Comparison of ENCODE assay signal across 17 cellular contexts in genomic region chr6:45956663-45957062, GRCh38.
"Had no signal": no experiment of that assay in that cellular context is flagged by ENCODE, and none has a peak within 500 bp of the region (broad histone marks: within the 10 kb centered on the region; RNA-seq: fewer than 3 reads in every experiment).

No MANE protein-coding gene starts in this region.

- ATAC-seq: effector memory CD8-positive, alpha-beta T cell; lower lobe of right lung; natural killer cell treated with Interleukin-12 subunit alpha and Interleukin-12 subunit beta and Interleukin-15 and Interleukin-18, amount 100 ng/mL, for 72 hours; stimulated activated naive B cell treated with anti-CD40 and anti-IgM and Interleukin-4, amounts not matched to agents 10 μg/mL and 1 μg/mL and 100 μg/mL, for 72 hours; stimulated activated naive CD8-positive, alpha-beta T cell treated with anti-CD3 and anti-CD28 coated beads, Interleukin-15, amount 100 ng/mL, for 72 hours; upper lobe of right lung had no signal

- H3K36me3 Mint-ChIP-seq: mesothelial cell of epicardium; natural killer cell treated with Interleukin-12 subunit alpha and Interleukin-12 subunit beta and Interleukin-15 and Interleukin-18, amount 100 ng/mL, for 72 hours; stimulated activated naive B cell treated with anti-CD40 and anti-IgM and Interleukin-4, amounts not matched to agents 10 μg/mL and 1 μg/mL and 100 μg/mL, for 72 hours had no signal

- FAIRE-seq: keratinocyte had no signal

- H3K9me3 Mint-ChIP-seq: dendritic cell treated with granulocyte-macrophage colony-stimulating factor and Interleukin-4, amounts not matched to agents 40 ng/mL and 50 ng/mL, for 4 days; effector memory CD8-positive, alpha-beta T cell; memory B cell; mesothelial cell of epicardium; natural killer cell treated with Interleukin-12 subunit alpha and Interleukin-12 subunit beta and Interleukin-15 and Interleukin-18, amount 100 ng/mL, for 72 hours; stimulated activated naive B cell treated with anti-CD40 and anti-IgM and Interleukin-4, amounts not matched to agents 10 μg/mL and 1 μg/mL and 100 μg/mL, for 72 hours; stimulated activated naive CD8-positive, alpha-beta T cell treated with anti-CD3 and anti-CD28 coated beads, Interleukin-15, amount 100 ng/mL, for 72 hours had no signal

- H3K27me3 Mint-ChIP-seq: effector memory CD8-positive, alpha-beta T cell; stimulated activated naive CD8-positive, alpha-beta T cell treated with anti-CD3 and anti-CD28 coated beads, Interleukin-15, amount 100 ng/mL, for 72 hours had no signal

- H3K4me3 Mint-ChIP-seq: dendritic cell treated with granulocyte-macrophage colony-stimulating factor and Interleukin-4, amounts not matched to agents 40 ng/mL and 50 ng/mL, for 4 days; effector memory CD8-positive, alpha-beta T cell; memory B cell; mesothelial cell of epicardium; natural killer cell treated with Interleukin-12 subunit alpha and Interleukin-12 subunit beta and Interleukin-15 and Interleukin-18, amount 100 ng/mL, for 72 hours; stimulated activated naive B cell treated with anti-CD40 and anti-IgM and Interleukin-4, amounts not matched to agents 10 μg/mL and 1 μg/mL and 100 μg/mL, for 72 hours; stimulated activated naive CD8-positive, alpha-beta T cell treated with anti-CD3 and anti-CD28 coated beads, Interleukin-15, amount 100 ng/mL, for 72 hours had no signal

- DNase-seq: effector memory CD8-positive, alpha-beta T cell; glutamatergic neuron; left ventricle myocardium inferior; lower lobe of right lung; posterior cingulate gyrus; sigmoid colon; stimulated activated CD4-positive, alpha-beta T cell treated with anti-CD3 and anti-CD28 coated beads, Interleukin-2, amount 100 ng/mL, for 24 hours; stimulated activated CD4-positive, alpha-beta T cell treated with anti-CD3 and anti-CD28 coated beads, Interleukin-4, amount 100 ng/mL, for 4 hours; stimulated activated naive B cell treated with anti-CD40 and anti-IgM and Interleukin-4, amounts not matched to agents 10 μg/mL and 1 μg/mL and 100 μg/mL, for 72 hours; stimulated activated naive CD8-positive, alpha-beta T cell treated with anti-CD3 and anti-CD28 coated beads, Interleukin-15, amount 100 ng/mL, for 72 hours; testis; upper lobe of right lung had no signal

- H3K4me1 Mint-ChIP-seq: memory B cell; stimulated activated naive CD8-positive, alpha-beta T cell treated with anti-CD3 and anti-CD28 coated beads, Interleukin-15, amount 100 ng/mL, for 72 hours had no signal

- H3K27ac Mint-ChIP-seq: dendritic cell treated with granulocyte-macrophage colony-stimulating factor and Interleukin-4, amounts not matched to agents 40 ng/mL and 50 ng/mL, for 4 days; effector memory CD8-positive, alpha-beta T cell; memory B cell; mesothelial cell of epicardium; natural killer cell treated with Interleukin-12 subunit alpha and Interleukin-12 subunit beta and Interleukin-15 and Interleukin-18, amount 100 ng/mL, for 72 hours; stimulated activated naive B cell treated with anti-CD40 and anti-IgM and Interleukin-4, amounts not matched to agents 10 μg/mL and 1 μg/mL and 100 μg/mL, for 72 hours; stimulated activated naive CD8-positive, alpha-beta T cell treated with anti-CD3 and anti-CD28 coated beads, Interleukin-15, amount 100 ng/mL, for 72 hours had no signal
